In the genomic region with DNA sequence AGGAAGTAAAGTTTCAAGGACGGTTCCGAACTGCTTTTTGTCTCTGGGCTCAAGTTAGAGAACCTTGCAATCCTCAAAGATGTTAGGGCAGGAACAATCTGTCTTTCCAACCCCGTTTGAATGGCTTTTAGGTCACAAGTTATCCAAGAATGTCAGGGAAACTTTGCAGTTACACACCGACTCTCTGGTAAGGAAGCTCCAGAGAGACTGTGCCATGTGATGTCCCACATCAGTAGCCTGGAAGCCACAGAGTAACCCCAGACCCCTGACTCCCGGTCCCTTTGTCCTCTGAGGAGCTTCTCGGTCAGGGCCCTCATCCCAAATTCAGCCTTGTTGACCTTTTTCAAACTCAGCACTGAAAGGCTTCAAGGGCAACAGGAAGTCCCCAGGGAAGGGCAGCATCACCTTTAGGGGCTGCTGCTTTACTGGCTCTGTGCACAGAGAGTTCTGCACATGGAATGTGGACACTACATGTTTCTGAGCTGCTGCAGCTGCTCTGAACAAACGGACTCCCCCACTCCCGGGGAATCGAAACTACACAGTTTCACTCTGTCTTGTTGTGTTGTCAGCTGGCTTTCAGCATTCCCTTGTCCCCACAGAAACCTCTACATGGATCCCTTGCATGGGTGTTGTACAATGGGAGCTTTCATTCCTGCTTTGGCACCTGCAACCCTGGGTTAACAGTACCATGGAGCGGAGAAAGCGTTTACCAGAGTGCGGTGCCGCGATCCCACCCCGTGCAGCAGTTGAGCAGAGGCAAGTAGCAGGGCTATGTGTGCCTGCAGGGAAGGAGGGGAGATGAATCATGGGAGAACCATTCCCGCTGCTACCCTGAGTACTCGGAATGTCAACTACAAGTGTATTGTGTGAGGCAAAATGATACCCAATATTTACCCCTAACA, we compare ENCODE assay signal across 10 cellular contexts.
DNase-seq lines count a peak whose midpoint lies in the region; ATAC-seq, FAIRE-seq and TF ChIP-seq lines count a peak whose summit lies in the region.
"Had no signal": no experiment of that assay in that cellular context is flagged by ENCODE, and none has a peak within 500 bp of the region (broad histone marks: within the 10 kb centered on the region; RNA-seq: fewer than 3 reads in every experiment).

No MANE protein-coding gene starts in this region.

- H3K4me1 Mint-ChIP-seq in T-helper 2 cell treated with Interferon-gamma antibody and Interleukin-4, amounts not matched to agents 5 μg/mL and 100 μg/mL, for 36 hours (ENCODE audit: low read depth): peaks cover 3% of the 10 kb centered on the region
- peaks cover 9% of the 10 kb centered on the region for H3K4me1 Mint-ChIP-seq in activated naive CD8-positive, alpha-beta T cell treated with anti-CD3 and anti-CD28 coated beads for 36 hours
- H3K4me1 Mint-ChIP-seq: naive B cell had no signal

- H4K8ac ChIP-seq in IMR-90 (ENCODE audit: low read depth in 2 of 2, low read length in 2 of 2): peak overlapping the region; percentile 82 to 98

- DNase-seq in IMR-90 (peak; percentile 79), bronchial epithelial cell (ENCODE audit: low read depth) (peak; percentile 34), left lung (no peak), testis (peak; percentile 25), LoVo (ENCODE audit: low spot score) (no peak)
- DNase-seq in T-helper 2 cell treated with Interferon-gamma antibody and Interleukin-4, amounts not matched to agents 5 μg/mL and 100 μg/mL, for 36 hours (ENCODE audit: low spot score): no peak
- DNase-seq in activated naive CD8-positive, alpha-beta T cell treated with anti-CD3 and anti-CD28 coated beads for 36 hours: no peak
- DNase-seq: activated CD4-positive, alpha-beta T cell treated with anti-CD3 and anti-CD28 coated beads for 1 hour; naive B cell had no signal

- H3K27ac Mint-ChIP-seq in T-helper 2 cell treated with Interferon-gamma antibody and Interleukin-4, amounts not matched to agents 5 μg/mL and 100 μg/mL, for 36 hours: no peak overlapping the region
- no peak overlapping the region for H3K27ac Mint-ChIP-seq in activated naive CD8-positive, alpha-beta T cell treated with anti-CD3 and anti-CD28 coated beads for 36 hours
- H3K27ac Mint-ChIP-seq: naive B cell had no signal

- peak overlapping the region; percentile 99 for H4K91ac ChIP-seq in IMR-90 (ENCODE audit: insufficient read depth, low read depth, low read length)

- peak; percentile 18 for FAIRE-seq in bronchial epithelial cell (lab: Jason Lieb, UNC)

- peak overlapping the region; percentile 72 for H4K5ac ChIP-seq in IMR-90 (ENCODE audit: low read depth, low read length)

- TF ChIP-seq RAD21 in IMR-90 (IDR thresholded peaks at IDR 0.05; ENCODE audit: low read length): no peak; the same call in none of the 2 replicates

- CTCF ChIA-PET in IMR-90 (lab: Yijun Ruan, JAX): interaction anchor here (1.3 to 2.0 kb wide), 8 partner anchors 9 to 407 kb away, joined by 3 to 13 read pairs (median 4); no protein-coding TSS in a partner anchor

- peak overlapping the region; percentile 72 for H3K18ac ChIP-seq in IMR-90 (ENCODE audit: low read depth, low read length)

- H3K4me1 ChIP-seq in IMR-90 (ENCODE audit: control insufficient read depth, insufficient read depth, low read length): peaks cover 17% of the 10 kb centered on the region
- H3K4me1 ChIP-seq in left lung: peaks cover 4 to 17% of the 10 kb centered on the region in 2 donors
- H3K4me1 ChIP-seq in testis: peaks cover 9% of the 10 kb centered on the region

- H3K4ac ChIP-seq in IMR-90 (ENCODE audit: low read depth, low read length): peak overlapping the region; percentile 97

- H3K4me3 ChIP-seq in IMR-90 (ENCODE audit: insufficient read depth, low read depth, low read length): no peak overlapping the region
- no peak overlapping the region for H3K4me3 ChIP-seq in bronchial epithelial cell (ENCODE audit: low read depth, low read length)
- H3K4me3 ChIP-seq in left lung: no peak overlapping the region
- peak overlapping the region in 1 of 2 donors; percentile 16 for H3K4me3 ChIP-seq in testis

- intact Hi-C loops in IMR-90 (cut with micrococcal nuclease): loop anchor here (1.0 to 10.0 kb wide), 11 partner anchors 46 to 582 kb away; no protein-coding TSS in a partner anchor
- intact Hi-C loops in left lung (cut with DNase I): loop anchor here in 1 of 2 donors (10.0 kb wide), 1 partner anchor 412 kb away; a partner anchor contains a TSS
- intact Hi-C loops in testis (cut with DNase I; ENCODE audit: low total_unique reads): no loop called here

- H3K9me1 ChIP-seq in IMR-90 (ENCODE audit: insufficient read depth, low read length): peaks cover 17% of the 10 kb centered on the region

- H3K9ac ChIP-seq in IMR-90 (ENCODE audit: low read depth, low read length): peak overlapping the region; percentile 70

- H3K23ac ChIP-seq in IMR-90 (ENCODE audit: low read depth, low read length): peak overlapping the region; percentile 97

- H3K14ac ChIP-seq in IMR-90 (replicated peaks; ENCODE audit: low read depth, low read length): peak overlapping the region; percentile 97

- H2BK20ac ChIP-seq in IMR-90 (ENCODE audit: low read depth, low read length): peak overlapping the region; percentile 100

- peak overlapping the region; percentile 98 for H2BK5ac ChIP-seq in IMR-90 (ENCODE audit: low read depth, low read length, poor library complexity, severe bottlenecking)

- ATAC-seq in IMR-90 (ENCODE audit: low read depth) (peak; percentile 80), left lung (peak; percentile 62), HG03521 (IDR thresholded peaks at IDR 0.05; ENCODE audit: unreplicated experiment) (no peak)

- POLR2A ChIA-PET in IMR-90 (lab: Charles Lee; ENCODE audit: unreplicated experiment): interaction anchor here (1.0 to 1.9 kb wide), 3 partner anchors 9 to 408 kb away, joined by 3 to 23 read pairs (median 6); a partner anchor contains a TSS

- peak overlapping the region; percentile 45 for H3K4me2 ChIP-seq in IMR-90 (ENCODE audit: low read depth, low read length)

- TF ChIP-seq POLR2A in IMR-90 (IDR thresholded peaks at IDR 0.05; ENCODE audit: low read depth, low read length): no peak
- TF ChIP-seq POLR2A in testis (IDR thresholded peaks at IDR 0.05): no peak

- H3K9me3 ChIP-seq in IMR-90 (ENCODE audit: control insufficient read depth, insufficient read depth, low read length) (no peaks in the 10 kb centered on the region), left lung (no peaks in the 10 kb centered on the region), testis (no peaks in the 10 kb centered on the region)

- H3K27me3 Mint-ChIP-seq in T-helper 2 cell treated with Interferon-gamma antibody and Interleukin-4, amounts not matched to agents 5 μg/mL and 100 μg/mL, for 36 hours (ENCODE audit: low read depth): peaks cover 20% of the 10 kb centered on the region
- peaks cover 18% of the 10 kb centered on the region for H3K27me3 Mint-ChIP-seq in activated naive CD8-positive, alpha-beta T cell treated with anti-CD3 and anti-CD28 coated beads for 36 hours

- 65% methylated on average over 9 of the region's 17 CpGs; no CpG with 5 or more reads in 1 of the 2 experiments for WGBS in IMR-90 (ENCODE audit: extremely low coverage in 2 of 2, insufficient read length in 1 of 2), 2 experiments
- WGBS in testis, 2 donors: 40 to 41% methylated on average over 15 to 17 of the region's 17 CpGs

- TF ChIP-seq CTCF in IMR-90 (conservative IDR thresholded peaks at IDR 0.05; ENCODE audit: low read depth, low read length): no peak
- no peak for TF ChIP-seq CTCF in bronchial epithelial cell (IDR thresholded peaks at IDR 0.05; ENCODE audit: insufficient read depth, low read length, severe bottlenecking)
- TF ChIP-seq CTCF in left lung (IDR thresholded peaks at IDR 0.05): no peak
- TF ChIP-seq CTCF in testis (IDR thresholded peaks at IDR 0.05): no peak

- no peak overlapping the region for H3K4me3 Mint-ChIP-seq in T-helper 2 cell treated with Interferon-gamma antibody and Interleukin-4, amounts not matched to agents 5 μg/mL and 100 μg/mL, for 36 hours
- no peak overlapping the region for H3K4me3 Mint-ChIP-seq in activated naive CD8-positive, alpha-beta T cell treated with anti-CD3 and anti-CD28 coated beads for 36 hours
- H3K4me3 Mint-ChIP-seq: naive B cell had no signal

- peak overlapping the region; percentile 89 for H2AFZ ChIP-seq in IMR-90 (replicated peaks; ENCODE audit: low read length, poor library complexity)

- BruUV-seq in IMR-90 (replicated peaks; lab: Mats Ljungman, UMichigan): no TSS peak

- H3K27ac ChIP-seq in IMR-90 (ENCODE audit: insufficient read depth, low read length) (peak overlapping the region; percentile 91), left lung (peak overlapping the region in 1 of 2 donors; percentile 13), testis (peak overlapping the region in 1 of 2 donors; percentile 60)

- H2AK5ac ChIP-seq in IMR-90 (ENCODE audit: low read depth, low read length): peak overlapping the region; percentile 92

- dilution Hi-C loops in IMR-90 (cut with HindIII; ENCODE audit: low sequenced_read_pairs, unreplicated experiment): no loop called here

- in situ Hi-C loops in IMR-90 (cut with MboI; ENCODE audit: low sequenced_read_pairs): loop anchor here (5.0 to 25.0 kb wide), 6 partner anchors 130 to 590 kb away; a partner anchor contains a TSS

- peak overlapping the region; percentile 99 for H3K56ac ChIP-seq in IMR-90 (ENCODE audit: extremely low read depth, insufficient read depth, low read length)

- H3K27me3 ChIP-seq in IMR-90 (ENCODE audit: control insufficient read depth, insufficient read depth, low read length) (no peaks in the 10 kb centered on the region), bronchial epithelial cell (ENCODE audit: control insufficient read depth, insufficient read depth, low read length) (no peaks in the 10 kb centered on the region), left lung (no peaks in the 10 kb centered on the region), testis (no peaks in the 10 kb centered on the region)

- peaks cover 8 to 25% of the 10 kb centered on the region in 2 experiments; a peak in 3 of 4 replicates for H3K79me1 ChIP-seq in IMR-90 (ENCODE audit: low read depth in 1 of 2, low read length in 2 of 2)

- peak overlapping the region; percentile 91 for H2BK15ac ChIP-seq in IMR-90 (ENCODE audit: low read depth, low read length)

- H3K36me3 ChIP-seq in IMR-90 (ENCODE audit: control insufficient read depth, insufficient read depth, low read length) (no peaks in the 10 kb centered on the region), bronchial epithelial cell (ENCODE audit: control insufficient read depth, insufficient read depth, low read length) (no peaks in the 10 kb centered on the region), left lung (no peaks in the 10 kb centered on the region), testis (ENCODE audit: low read depth, missing control alignments) (no peaks in the 10 kb centered on the region)

- H2BK120ac ChIP-seq in IMR-90 (ENCODE audit: low read depth, low read length): peak overlapping the region; percentile 99

- no peaks in the 10 kb centered on the region for H4K20me1 ChIP-seq in IMR-90 (ENCODE audit: insufficient read depth, low read length)

- peak overlapping the region; percentile 88 for H2AK9ac ChIP-seq in IMR-90 (replicated peaks; ENCODE audit: low read depth, low read length, poor library complexity)

- H3K36me3 Mint-ChIP-seq in T-helper 2 cell treated with Interferon-gamma antibody and Interleukin-4, amounts not matched to agents 5 μg/mL and 100 μg/mL, for 36 hours (ENCODE audit: low read depth): no peaks in the 10 kb centered on the region
- H3K36me3 Mint-ChIP-seq in activated naive CD8-positive, alpha-beta T cell treated with anti-CD3 and anti-CD28 coated beads for 36 hours: no peaks in the 10 kb centered on the region
- H3K36me3 Mint-ChIP-seq: naive B cell had no signal

- H3K9me3 Mint-ChIP-seq in T-helper 2 cell treated with Interferon-gamma antibody and Interleukin-4, amounts not matched to agents 5 μg/mL and 100 μg/mL, for 36 hours: no peaks in the 10 kb centered on the region
- no peaks in the 10 kb centered on the region for H3K9me3 Mint-ChIP-seq in activated naive CD8-positive, alpha-beta T cell treated with anti-CD3 and anti-CD28 coated beads for 36 hours

Comparison
In these comparisons a context has a peak if more than half of its experiments do, and no peak if none do; other contexts are left out.
1. DNase-seq: peak in IMR-90 (single experiment), bronchial epithelial cell (single experiment) and testis (single experiment); none in left lung (0 of 2), T-helper 2 cell treated with Interferon-gamma antibody and Interleukin-4, amounts not matched to agents 5 μg/mL and 100 μg/mL, for 36 hours (single experiment), LoVo (single experiment) and activated naive CD8-positive, alpha-beta T cell treated with anti-CD3 and anti-CD28 coated beads for 36 hours (single experiment).